ENCODE assay signal across 23 cellular contexts in genomic region chr14:101115652-101116051, GRCh38.
"Had no signal": no experiment of that assay in that cellular context is flagged by ENCODE, and none has a peak within 500 bp of the region (broad histone marks: within the 10 kb centered on the region; RNA-seq: fewer than 3 reads in every experiment).

No MANE protein-coding gene starts in this region.

- FAIRE-seq: keratinocyte had no signal

- H3K9me3 Mint-ChIP-seq: effector memory CD8-positive, alpha-beta T cell; naive thymus-derived CD4-positive, alpha-beta T cell; nephron progenitor cell; stimulated activated naive CD8-positive, alpha-beta T cell treated with anti-CD3 and anti-CD28 coated beads, Interleukin-15, amount 100 ng/mL, for 72 hours had no signal

- H3K4me1 ChIP-seq: gastrocnemius medialis, suprapubic skin, upper lobe of right lung, vagina had no signal

- H3K27ac ChIP-seq: gastrocnemius medialis, left lung, ovary, suprapubic skin, transverse colon, upper lobe of right lung, vagina had no signal

- DNase-seq: cortex of kidney; foreskin fibroblast; gastrocnemius medialis; mammary epithelial cell; midbrain; nephron progenitor cell; nucleus accumbens; ovary; stimulated activated CD4-positive, alpha-beta T cell treated with anti-CD3 and anti-CD28 coated beads, Interleukin-12 subunit alpha, Interleukin-12 subunit beta, amount 100 ng/mL, for 4 hours; stimulated activated CD4-positive, alpha-beta T cell treated with anti-CD3 and anti-CD28 coated beads, Interleukin-1b, Interleukin-23, amount 100 ng/mL, for 48 hours; stimulated activated CD4-positive, alpha-beta T cell treated with anti-CD3 and anti-CD28 coated beads, Interleukin-4, amount 100 ng/mL, for 1 hour; stimulated activated naive CD4-positive, alpha-beta T cell; stimulated activated naive CD8-positive, alpha-beta T cell treated with anti-CD3 and anti-CD28 coated beads, Interleukin-15, amount 100 ng/mL, for 72 hours; transverse colon; upper lobe of right lung had no signal

- H3K36me3 Mint-ChIP-seq: naive thymus-derived CD4-positive, alpha-beta T cell had no signal

- H3K4me3 ChIP-seq: gastrocnemius medialis, left lung, ovary, smooth muscle cell, suprapubic skin, transverse colon, upper lobe of right lung, vagina had no signal

- H3K4me3 Mint-ChIP-seq: effector memory CD8-positive, alpha-beta T cell; naive thymus-derived CD4-positive, alpha-beta T cell; nephron progenitor cell; stimulated activated naive CD8-positive, alpha-beta T cell treated with anti-CD3 and anti-CD28 coated beads, Interleukin-15, amount 100 ng/mL, for 72 hours had no signal

- H3K9me3 ChIP-seq: gastrocnemius medialis, left lung, ovary, suprapubic skin, transverse colon, upper lobe of right lung, vagina had no signal

- H3K27me3 ChIP-seq: gastrocnemius medialis, left lung, ovary, transverse colon, upper lobe of right lung, vagina had no signal

- H3K36me3 ChIP-seq: gastrocnemius medialis, left lung, ovary, suprapubic skin, transverse colon, upper lobe of right lung, vagina had no signal

- ATAC-seq: effector memory CD8-positive, alpha-beta T cell; gastrocnemius medialis; left lung; naive thymus-derived CD4-positive, alpha-beta T cell; sciatic nerve; stimulated activated naive CD8-positive, alpha-beta T cell treated with anti-CD3 and anti-CD28 coated beads, Interleukin-15, amount 100 ng/mL, for 72 hours; upper lobe of right lung had no signal

- H3K27ac Mint-ChIP-seq: effector memory CD8-positive, alpha-beta T cell; naive thymus-derived CD4-positive, alpha-beta T cell; nephron progenitor cell; stimulated activated naive CD8-positive, alpha-beta T cell treated with anti-CD3 and anti-CD28 coated beads, Interleukin-15, amount 100 ng/mL, for 72 hours had no signal
